Comparison of ENCODE assay signal across 8 cellular contexts in genomic region chr7:5423844-5424688, GRCh38. TPM values are rescaled to one million over a fixed set of nuclear protein-coding genes. Genes with fewer than 3 reads are reported as not detected.
A peak's percentile ranks its signal among the peaks of the same experiment; 100 is the strongest.
DNase-seq lines count a peak whose midpoint lies in the region; ATAC-seq, FAIRE-seq and TF ChIP-seq lines count a peak whose summit lies in the region.

No MANE protein-coding gene starts in this region.

- no peak for ATAC-seq in HG03342 (IDR thresholded peaks at IDR 0.05; ENCODE audit: unreplicated experiment)

- H3K36me3 ChIP-seq in muscle layer of colon (ENCODE audit: insufficient read depth, low read length) (no peaks in the 10 kb centered on the region), tibial nerve (no peaks in the 10 kb centered on the region)

- peaks cover 4% of the 10 kb centered on the region for H3K4me1 ChIP-seq in muscle layer of colon (ENCODE audit: insufficient read depth, low read length)
- H3K4me1 ChIP-seq in tibial nerve: peaks cover 0 to 21% (median 17%) of the 10 kb centered on the region in 4 donors

- H3K27ac ChIP-seq in muscle layer of colon (ENCODE audit: low read depth, low read length): peak overlapping the region; percentile 100
- peak overlapping the region; percentile 98 to 100 (median 99) for H3K27ac ChIP-seq in tibial nerve

- DNase-seq in D721Med (ENCODE audit: insufficient read length, low spot score): peak; percentile 75
- peak; percentile 96 for DNase-seq in HT1080 (ENCODE audit: low read depth)
- peak; percentile 96 for DNase-seq in NCI-H774 (lab: John Stamatoyannopoulos, UW)
- peak; percentile 64 to 70 for DNase-seq in activated T-cell treated with anti-CD3 and anti-CD28 coated beads, Interleukin-2, amount 50 U/mL, for 48 hours
- DNase-seq in fibroblast of pulmonary artery (ENCODE audit: low read depth): peak; percentile 100
- peak; percentile 91 to 96 for DNase-seq in tibial nerve (ENCODE audit: low spot score in 2 of 2)

- FAIRE-seq in D721Med (lab: Jason Lieb, UNC): no peak

- 0 to 1% methylated on average over 55 to 56 of the region's 56 CpGs for WGBS in tibial nerve, 2 donors

- H3K4me3 ChIP-seq in fibroblast of pulmonary artery (replicated peaks; ENCODE audit: low read depth, low read length): peak overlapping the region; percentile 96
- peak overlapping the region; percentile 90 to 93 for H3K4me3 ChIP-seq in muscle layer of colon (ENCODE audit: low read depth in 1 of 2, low read length in 2 of 2)
- peak overlapping the region; percentile 81 to 100 (median 92) for H3K4me3 ChIP-seq in tibial nerve

- no peaks in the 10 kb centered on the region for H3K27me3 ChIP-seq in muscle layer of colon (ENCODE audit: control insufficient read depth in 1 of 2, insufficient read depth in 2 of 2, low read length in 2 of 2)
- H3K27me3 ChIP-seq in tibial nerve: no peaks in the 10 kb centered on the region

- no peak for TF ChIP-seq CTCF in D721Med (IDR thresholded peaks at IDR 0.05; ENCODE audit: insufficient read depth, missing control alignments)
- no peak for TF ChIP-seq CTCF in fibroblast of pulmonary artery (IDR thresholded peaks at IDR 0.05; ENCODE audit: low read length, missing control alignments)
- TF ChIP-seq CTCF in tibial nerve (IDR thresholded peaks at IDR 0.05): no peak

- TF ChIP-seq POLR2A in tibial nerve (IDR thresholded peaks at IDR 0.05): peak; percentile 27 to 52

- H3K9ac ChIP-seq in muscle layer of colon (ENCODE audit: low read length): peak overlapping the region; percentile 99

- H3K9me3 ChIP-seq in muscle layer of colon (ENCODE audit: low read length) (no peaks in the 10 kb centered on the region), tibial nerve (no peaks in the 10 kb centered on the region)

- TF ChIP-seq EP300 in tibial nerve (IDR thresholded peaks at IDR 0.05): peak in 1 of 2 donors; percentile 95

RNA-seq across cellular contexts. Expression of gene TNRC18, which starts 0.4 kb away (rescaled TPM):
- 21.8 and 36.2 TPM in 2 replicates for total RNA-seq in HT1080 (2014; rRNA removed; shearing (Covaris generic))
- 39.0 and 50.3 TPM in 2 replicates for polyA plus RNA-seq in HT1080 (2015; cell fraction: cytosol; rRNA removed)
- 80.9 and 104 TPM in 2 replicates for polyA plus RNA-seq in HT1080 (2015; cell fraction: nucleus; rRNA removed)
- 100 to 1,000 TPM in 3 of 4 donors, 10 to 100 TPM in 1; 76.9 to 241 (median 147) TPM for total RNA-seq in tibial nerve
